In genomic region chr10:23955456-23955855, GRCh38 we compare ENCODE assay signal across 25 cellular contexts.
"Had no signal": no experiment of that assay in that cellular context is flagged by ENCODE, and none has a peak within 500 bp of the region (broad histone marks: within the 10 kb centered on the region; RNA-seq: fewer than 3 reads in every experiment).

No MANE protein-coding gene starts in this region.

- ATAC-seq: effector memory CD8-positive, alpha-beta T cell; esophagus mucosa; gastrocnemius medialis; heart right ventricle; left cardiac atrium; left lung; left ventricle myocardium superior; lower lobe of right lung; naive thymus-derived CD4-positive, alpha-beta T cell had no signal

- DNase-seq: colonic mucosa; cortex of kidney; effector CD8-positive, alpha-beta T cell; effector memory CD8-positive, alpha-beta T cell; endodermal cell; erythroblast; esophagus squamous epithelium; foreskin fibroblast; gastrocnemius medialis; glutamatergic neuron; head of caudate nucleus; heart right ventricle; hippocampal formation; left cardiac atrium; left lung; left ventricle myocardium superior; lower lobe of right lung; mesenchymal stem cell; midbrain; naive thymus-derived CD4-positive, alpha-beta T cell had no signal

- FAIRE-seq: endometrium, islet of Langerhans, keratinocyte had no signal

- H3K9me3 ChIP-seq: colonic mucosa, gastrocnemius medialis, lower lobe of right lung had no signal

- H3K4me1 ChIP-seq: colonic mucosa, esophagus squamous epithelium, gastrocnemius medialis, heart right ventricle, left lung, lower lobe of right lung had no signal

- H3K36me3 ChIP-seq: colonic mucosa, esophagus squamous epithelium, gastrocnemius medialis, heart right ventricle, left lung, lower lobe of right lung had no signal

- H3K4me3 ChIP-seq: colonic mucosa, esophagus squamous epithelium, gastrocnemius medialis, heart right ventricle, left lung, lower lobe of right lung had no signal

- H3K27me3 ChIP-seq: colonic mucosa, esophagus squamous epithelium, gastrocnemius medialis, left lung had no signal

- H3K27ac ChIP-seq: colonic mucosa, epithelial cell of prostate, esophagus squamous epithelium, gastrocnemius medialis, heart right ventricle, left lung, lower lobe of right lung had no signal
